ENCODE assay signal across 9 cellular contexts in genomic region chr5:130720355-130720754, GRCh38.
A peak's percentile ranks its signal among the peaks of the same experiment; 100 is the strongest.
DNase-seq lines count a peak whose midpoint lies in the region; ATAC-seq and TF ChIP-seq lines count a peak whose summit lies in the region.
"Had no signal": no experiment of that assay in that cellular context is flagged by ENCODE, and none has a peak within 500 bp of the region (broad histone marks: within the 10 kb centered on the region; RNA-seq: fewer than 3 reads in every experiment).

No MANE protein-coding gene starts in this region.

- H3K27ac Mint-ChIP-seq in type B pancreatic cell = no peak overlapping the region
- H3K27ac Mint-ChIP-seq: activated CD4-positive, alpha-beta T cell treated with anti-CD3 and anti-CD28 coated beads, Interleukin-2, amount 10 ng/mL, durations not matched to agents 24 days and 14 days had no signal

- TF ChIP-seq CTCF in cardiac muscle cell (IDR thresholded peaks at IDR 0.05; ENCODE audit: low read depth, low read length) = peak; percentile 69
- peak; percentile 82 for TF ChIP-seq CTCF in fibroblast of mammary gland (conservative IDR thresholded peaks at IDR 0.05; ENCODE audit: control insufficient read depth, insufficient read depth, low read depth, low read length)
- TF ChIP-seq CTCF in type B pancreatic cell (conservative IDR thresholded peaks at IDR 0.05) = peak; percentile 71

- no peaks in the 10 kb centered on the region for H3K9me3 Mint-ChIP-seq in type B pancreatic cell
- H3K9me3 Mint-ChIP-seq: activated CD4-positive, alpha-beta T cell treated with anti-CD3 and anti-CD28 coated beads, Interleukin-2, amount 10 ng/mL, durations not matched to agents 24 days and 14 days had no signal

- no peaks in the 10 kb centered on the region for H3K36me3 ChIP-seq in cardiac muscle cell
- H3K36me3 ChIP-seq in aorta (ENCODE audit: control insufficient read depth in 1 of 2, insufficient read depth in 2 of 2, low read length in 1 of 2) = no peaks in the 10 kb centered on the region

- H3K4me3 ChIP-seq in cardiac muscle cell = no peak overlapping the region
- no peak overlapping the region for H3K4me3 ChIP-seq in fibroblast of mammary gland (ENCODE audit: control insufficient read depth, low read depth, low read length)
- no peak overlapping the region for H3K4me3 ChIP-seq in aorta (ENCODE audit: low read length in 2 of 2)

- H3K9me3 ChIP-seq in cardiac muscle cell (ENCODE audit: low read depth) (no peaks in the 10 kb centered on the region), aorta (ENCODE audit: control insufficient read depth, low read length) (no peaks in the 10 kb centered on the region)

- H3K27me3 ChIP-seq in cardiac muscle cell (no peaks in the 10 kb centered on the region), aorta (ENCODE audit: control insufficient read depth in 1 of 2, insufficient read depth in 2 of 2, low read length in 1 of 2) (no peaks in the 10 kb centered on the region)

- peaks cover 3% of the 10 kb centered on the region for H3K27me3 Mint-ChIP-seq in type B pancreatic cell
- H3K27me3 Mint-ChIP-seq: activated CD4-positive, alpha-beta T cell treated with anti-CD3 and anti-CD28 coated beads, Interleukin-2, amount 10 ng/mL, durations not matched to agents 24 days and 14 days had no signal

- no peak for ATAC-seq in left cardiac atrium
- ATAC-seq in HG03045 (IDR thresholded peaks at IDR 0.05; ENCODE audit: unreplicated experiment) = no peak
- no peak for ATAC-seq in GM18870 (IDR thresholded peaks at IDR 0.05; ENCODE audit: unreplicated experiment)
- ATAC-seq in aorta (ENCODE audit: low FRiP score) = no peak

- H3K4me3 Mint-ChIP-seq in type B pancreatic cell = no peak overlapping the region
- H3K4me3 Mint-ChIP-seq: activated CD4-positive, alpha-beta T cell treated with anti-CD3 and anti-CD28 coated beads, Interleukin-2, amount 10 ng/mL, durations not matched to agents 24 days and 14 days had no signal

- H3K4me1 ChIP-seq in cardiac muscle cell (ENCODE audit: low read depth) (no peaks in the 10 kb centered on the region), aorta (ENCODE audit: control insufficient read depth in 1 of 2, insufficient read depth in 2 of 2, low read length in 2 of 2) (no peaks in the 10 kb centered on the region)

- intact Hi-C loops in left cardiac atrium (cut with DNase I) (no loop called here), aorta (cut with DNase I) (no loop called here)

- H3K36me3 Mint-ChIP-seq in type B pancreatic cell = no peaks in the 10 kb centered on the region

- WGBS in aorta, 2 donors = 16 to 25% methylated on average over 1 of the region's 1 CpG

- no peaks in the 10 kb centered on the region for H3K4me1 Mint-ChIP-seq in type B pancreatic cell (ENCODE audit: unreplicated experiment)
- H3K4me1 Mint-ChIP-seq: activated CD4-positive, alpha-beta T cell treated with anti-CD3 and anti-CD28 coated beads, Interleukin-2, amount 10 ng/mL, durations not matched to agents 24 days and 14 days had no signal

- H3K27ac ChIP-seq in cardiac muscle cell = no peak overlapping the region
- H3K27ac ChIP-seq in aorta (ENCODE audit: low read depth in 1 of 2, low read length in 2 of 2) = no peak overlapping the region

- peak; percentile 72 for DNase-seq in cardiac muscle cell (ENCODE audit: low read depth in 1 of 2, low spot score in 1 of 2)
- DNase-seq in left cardiac atrium = no peak
- DNase-seq in OCI-M1 (lab: John Stamatoyannopoulos, UW) = peak; percentile 76
- peak; percentile 64 for DNase-seq in fibroblast of mammary gland (ENCODE audit: low read depth)
- DNase-seq in type B pancreatic cell (ENCODE audit: extremely low spot score, unreplicated experiment) = no peak
- no peak for DNase-seq in aorta
- DNase-seq: activated CD4-positive, alpha-beta T cell treated with anti-CD3 and anti-CD28 coated beads, Interleukin-2, amount 10 ng/mL, durations not matched to agents 24 days and 14 days had no signal

Comparison
In these comparisons a context has a peak if more than half of its experiments do, and no peak if none do; other contexts are left out.
1. DNase-seq: peak in cardiac muscle cell (2 of 2), OCI-M1 (single experiment) and fibroblast of mammary gland (single experiment); none in left cardiac atrium (single experiment), type B pancreatic cell (single experiment) and aorta (0 of 2).
2. Peak in every context shown above with its lines, with median percentiles within 50 percentile points of each other: CTCF ChIP-seq.